In genomic region chr2:34234823-34235222, GRCh38 we compare ENCODE assay signal across 32 cellular contexts.
"Had no signal": no experiment of that assay in that cellular context is flagged by ENCODE, and none has a peak within 500 bp of the region (broad histone marks: within the 10 kb centered on the region; RNA-seq: fewer than 3 reads in every experiment).

No MANE protein-coding gene starts in this region.

- H3K4me1 Mint-ChIP-seq: brain had no signal

- H3K27ac ChIP-seq: adrenal gland, SJSA1, WERI-Rb-1 had no signal

- H3K9me2 ChIP-seq: SK-N-SH had no signal

- H3K9me3 ChIP-seq: adrenal gland, SK-N-SH had no signal

- H3K27me3 ChIP-seq: adrenal gland, SJSA1 had no signal

- DNase-seq: activated CD4-positive, alpha-beta T cell treated with anti-CD3 and anti-CD28 coated beads for 1 hour; activated CD4-positive, alpha-beta T cell treated with anti-CD3 and anti-CD28 coated beads for 48 hours; activated CD4-positive, alpha-beta T cell treated with anti-CD3 and anti-CD28 coated beads, Interleukin-2, amount 50 U/mL, for 4 hours; activated CD4-positive, CD25-positive, alpha-beta regulatory T cell; activated CD8-positive, alpha-beta T cell treated with anti-CD3 and anti-CD28 coated beads for 36 hours; activated gamma-delta T cell treated with Interleukin-2 at 50 U/mL for 16 hours; activated naive CD4-positive, alpha-beta T cell treated with anti-CD3 and anti-CD28 coated beads for 36 hours; activated T-cell treated with anti-CD3 and anti-CD28 coated beads, Interleukin-2, amount 50 U/mL, for 1 hour; adrenal gland; anterior cingulate cortex; caudate nucleus; cerebellar nuclear complex; NCI-H1105; NCI-H1417 treated with DMSO at 0.1 percent for 48 hours; NCI-H187 treated with DMSO at 0.1 percent for 48 hours; NCI-H2081 treated with DMSO at 0.1 percent for 48 hours; NCI-H226; NCI-H446 treated with DMSO at 0.1 percent for 48 hours; NCI-H524; NCI-H69; NCI-H82; SHP77 treated with DMSO at 0.1 percent for 48 hours; SK-N-SH; SW 1271; T-helper 1 cell; T-helper 2 cell; T-helper 9 cell; WERI-Rb-1 had no signal

- H3K27me3 Mint-ChIP-seq: activated CD8-positive, alpha-beta T cell treated with anti-CD3 and anti-CD28 coated beads for 36 hours had no signal

- H3K4me3 ChIP-seq: adrenal gland, SJSA1 had no signal

- H3K36me3 Mint-ChIP-seq: brain had no signal

- H3K4me2 ChIP-seq: SK-N-SH had no signal

- H3K4me3 Mint-ChIP-seq: activated CD8-positive, alpha-beta T cell treated with anti-CD3 and anti-CD28 coated beads for 36 hours; activated naive CD4-positive, alpha-beta T cell treated with anti-CD3 and anti-CD28 coated beads for 36 hours; brain had no signal

- H3K4me1 ChIP-seq: adrenal gland, SJSA1 had no signal

- ATAC-seq: activated CD8-positive, alpha-beta T cell treated with anti-CD3 and anti-CD28 coated beads for 36 hours; activated naive CD4-positive, alpha-beta T cell treated with anti-CD3 and anti-CD28 coated beads, Interleukin-2, amount 50 U/mL, for 72 hours; Panc1 had no signal

- H3K27ac Mint-ChIP-seq: activated CD8-positive, alpha-beta T cell treated with anti-CD3 and anti-CD28 coated beads for 36 hours; activated naive CD4-positive, alpha-beta T cell treated with anti-CD3 and anti-CD28 coated beads for 36 hours; activated naive CD4-positive, alpha-beta T cell treated with anti-CD3 and anti-CD28 coated beads, Interleukin-2, amount 50 U/mL, for 72 hours; brain had no signal

- H3K36me3 ChIP-seq: adrenal gland, SJSA1, WERI-Rb-1 had no signal

- H3K9ac ChIP-seq: SK-N-SH had no signal
